Comparison of ENCODE assay signal across 1 cellular context in the genomic region with DNA sequence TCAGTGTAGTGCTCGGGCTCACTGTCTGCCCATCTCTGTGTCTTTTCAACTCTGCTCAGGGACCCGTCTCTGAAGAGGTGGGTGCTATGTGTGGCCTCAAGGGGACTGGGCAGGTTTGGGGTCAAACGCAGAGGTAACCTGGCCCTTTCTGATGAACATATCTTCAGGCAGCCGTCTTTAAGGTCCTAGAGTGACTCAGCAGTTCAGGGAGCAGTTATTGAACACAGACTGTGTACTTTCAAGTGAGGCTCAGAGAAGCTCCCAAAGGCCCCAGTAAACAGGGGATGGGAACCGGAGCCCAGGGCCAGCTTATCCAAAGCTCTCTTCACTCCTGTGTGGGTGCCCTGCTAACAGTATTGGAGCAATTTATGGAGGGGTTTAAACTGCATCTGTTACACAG.
TF ChIP-seq lines count a peak whose summit lies in the region.

No MANE protein-coding gene starts in this region.

TF ChIP-seq in K562, 482 proteins besides CTCF, POLR2A, EP300 and RAD21 (continued from another document):
- TF ChIP-seq GATAD2B (IDR thresholded peaks at IDR 0.05; ENCODE audit: borderline replicate concordance) (no peak), EP400 (IDR thresholded peaks at IDR 0.05) (no peak), ARID1B (IDR thresholded peaks at IDR 0.05) (peak; percentile 59), C11orf30 (IDR thresholded peaks at IDR 0.05; ENCODE audit: low read depth) (peak; percentile 94), MAFF (IDR thresholded peaks at IDR 0.05; ENCODE audit: low read length) (peak; percentile 95), FOXK2 (conservative IDR thresholded peaks at IDR 0.05 in 1 of 2, IDR thresholded peaks at IDR 0.05 in 1 of 2; ENCODE audit: low read depth in 2 of 2) (peak; percentile 64 to 65; a peak in 3 of 4 replicates), TCF7L2 (IDR thresholded peaks at IDR 0.05; ENCODE audit: low read depth, low read length) (no peak), FOXM1 (IDR thresholded peaks at IDR 0.05; ENCODE audit: low read depth) (peak; percentile 73; the same call in 1 of the 2 replicates), FOXM1 (CRISPR knock-in tag; IDR thresholded peaks at IDR 0.05; ENCODE audit: low read depth) (no peak), BACH1 (tag; IDR thresholded peaks at IDR 0.05) (peak; percentile 74; the same call in 1 of the 2 replicates), XRCC4 (IDR thresholded peaks at IDR 0.05; ENCODE audit: extremely low read depth, insufficient read depth, insufficient read length) (no peak), DPF2 (IDR thresholded peaks at IDR 0.05) (peak; percentile 53; the same call in 1 of the 2 replicates), CBX5 (IDR thresholded peaks at IDR 0.05; ENCODE audit: borderline replicate concordance, low read depth) (no peak), NR2C1 (IDR thresholded peaks at IDR 0.05) (peak; percentile 34; the same call in 1 of the 2 replicates), NR2C1 (tag; IDR thresholded peaks at IDR 0.05) (no peak), NFE2 (IDR thresholded peaks at IDR 0.05; ENCODE audit: low read depth) (peak; percentile 98), CTBP1 (IDR thresholded peaks at IDR 0.05; ENCODE audit: borderline replicate concordance) (0 out of 2 replicates have a peak, but pooled peaks have one; percentile 13), HLTF (IDR thresholded peaks at IDR 0.05) (no peak), RNF2 (IDR thresholded peaks at IDR 0.05) (no peak), POLR3G (IDR thresholded peaks at IDR 0.05; ENCODE audit: extremely low read depth, insufficient read length, insufficient replicate concordance) (no peak), SMARCB1 (IDR thresholded peaks at IDR 0.05; ENCODE audit: insufficient read length, low read depth) (no peak), NFE2L1 (tag; IDR thresholded peaks at IDR 0.05; ENCODE audit: borderline replicate concordance, low read depth) (peak; percentile 94), MTA3 (IDR thresholded peaks at IDR 0.05; ENCODE audit: borderline replicate concordance) (0 out of 2 replicates have a peak, but pooled peaks have one; percentile 40), MAFG (tag; conservative IDR thresholded peaks at IDR 0.05) (peak; percentile 97)
- TF ChIP-seq, protein P1, sequence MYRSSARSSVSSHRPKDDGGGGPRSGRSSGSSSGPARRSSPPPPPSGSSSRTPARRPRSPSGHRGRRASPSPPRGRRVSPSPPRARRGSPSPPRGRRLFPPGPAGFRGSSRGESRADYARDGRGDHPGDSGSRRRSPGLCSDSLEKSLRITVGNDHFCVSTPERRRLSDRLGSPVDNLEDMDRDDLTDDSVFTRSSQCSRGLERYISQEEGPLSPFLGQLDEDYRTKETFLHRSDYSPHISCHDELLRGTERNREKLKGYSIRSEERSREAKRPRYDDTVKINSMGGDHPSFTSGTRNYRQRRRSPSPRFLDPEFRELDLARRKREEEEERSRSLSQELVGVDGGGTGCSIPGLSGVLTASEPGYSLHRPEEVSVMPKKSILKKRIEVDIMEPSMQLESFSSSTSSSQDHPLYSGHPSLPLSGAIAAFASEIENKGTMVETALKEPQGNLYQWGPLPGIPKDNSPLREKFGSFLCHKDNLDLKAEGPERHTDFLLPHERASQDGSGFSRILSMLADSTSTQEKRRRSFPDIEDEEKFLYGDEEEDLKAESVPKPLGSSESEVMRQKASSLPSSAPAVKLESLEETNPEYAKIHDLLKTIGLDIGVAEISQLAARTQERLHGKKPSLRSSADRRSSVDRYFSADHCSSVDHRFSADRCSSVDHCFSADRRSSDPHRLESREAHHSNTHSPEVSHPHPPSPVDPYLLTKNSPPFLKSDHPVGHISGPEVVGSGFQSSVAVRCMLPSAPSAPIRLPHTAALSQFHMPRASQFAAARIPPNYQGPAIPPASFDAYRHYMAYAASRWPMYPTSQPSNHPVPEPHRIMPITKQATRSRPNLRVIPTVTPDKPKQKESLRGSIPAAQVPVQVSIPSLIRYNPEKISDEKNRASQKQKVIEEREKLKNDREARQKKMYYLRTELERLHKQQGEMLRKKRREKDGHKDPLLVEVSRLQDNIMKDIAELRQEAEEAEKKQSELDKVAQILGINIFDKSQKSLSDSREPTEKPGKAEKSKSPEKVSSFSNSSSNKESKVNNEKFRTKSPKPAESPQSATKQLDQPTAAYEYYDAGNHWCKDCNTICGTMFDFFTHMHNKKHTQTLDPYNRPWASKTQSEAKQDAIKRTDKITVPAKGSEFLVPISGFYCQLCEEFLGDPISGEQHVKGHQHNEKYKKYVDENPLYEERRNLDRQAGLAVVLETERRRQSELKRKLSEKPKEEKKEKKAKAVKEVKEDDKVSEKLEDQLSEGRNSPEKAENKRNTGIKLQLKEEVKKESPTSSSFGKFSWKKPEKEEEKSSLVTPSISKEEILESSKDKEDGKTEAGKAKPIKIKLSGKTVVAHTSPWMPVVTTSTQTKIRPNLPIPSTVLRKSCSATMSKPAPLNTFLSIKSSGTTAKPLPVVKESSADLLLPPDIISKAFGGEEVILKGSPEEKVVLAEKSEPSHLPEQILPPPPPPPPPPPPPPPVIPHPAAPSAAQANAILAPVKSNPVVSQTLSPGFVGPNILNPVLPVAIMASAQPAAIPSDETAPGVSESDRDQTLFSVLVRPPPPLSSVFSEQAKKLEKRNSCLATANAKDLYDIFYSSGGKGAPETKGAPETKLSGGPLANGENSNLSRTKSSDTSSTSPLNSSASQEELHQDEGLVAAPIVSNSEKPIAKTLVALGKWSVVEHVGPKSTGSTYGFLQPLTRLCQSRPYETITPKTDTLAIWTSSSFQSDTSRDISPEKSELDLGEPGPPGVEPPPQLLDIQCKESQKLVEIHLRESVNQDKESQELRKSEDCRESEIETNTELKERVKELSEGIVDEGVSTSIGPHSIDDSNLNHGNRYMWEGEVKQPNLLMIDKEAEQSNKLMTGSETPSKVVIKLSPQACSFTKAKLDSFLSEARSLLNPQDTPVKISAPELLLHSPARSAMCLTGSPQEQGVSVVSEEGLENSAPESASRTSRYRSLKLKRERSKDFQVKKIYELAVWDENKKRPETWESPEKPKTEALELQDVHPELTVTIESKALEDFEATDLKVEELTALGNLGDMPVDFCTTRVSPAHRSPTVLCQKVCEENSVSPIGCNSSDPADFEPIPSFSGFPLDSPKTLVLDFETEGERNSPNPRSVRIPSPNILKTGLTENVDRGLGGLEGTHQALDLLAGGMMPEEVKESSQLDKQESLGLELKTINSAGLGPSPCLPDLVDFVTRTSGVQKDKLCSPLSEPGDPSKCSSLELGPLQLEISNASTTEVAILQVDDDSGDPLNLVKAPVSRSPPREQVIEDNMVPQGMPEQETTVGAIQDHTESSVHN (IDR thresholded peaks at IDR 0.05; ENCODE audit: borderline replicate concordance in 1 of 2, low read depth in 1 of 2) = no peak
- TF ChIP-seq, protein P2, sequence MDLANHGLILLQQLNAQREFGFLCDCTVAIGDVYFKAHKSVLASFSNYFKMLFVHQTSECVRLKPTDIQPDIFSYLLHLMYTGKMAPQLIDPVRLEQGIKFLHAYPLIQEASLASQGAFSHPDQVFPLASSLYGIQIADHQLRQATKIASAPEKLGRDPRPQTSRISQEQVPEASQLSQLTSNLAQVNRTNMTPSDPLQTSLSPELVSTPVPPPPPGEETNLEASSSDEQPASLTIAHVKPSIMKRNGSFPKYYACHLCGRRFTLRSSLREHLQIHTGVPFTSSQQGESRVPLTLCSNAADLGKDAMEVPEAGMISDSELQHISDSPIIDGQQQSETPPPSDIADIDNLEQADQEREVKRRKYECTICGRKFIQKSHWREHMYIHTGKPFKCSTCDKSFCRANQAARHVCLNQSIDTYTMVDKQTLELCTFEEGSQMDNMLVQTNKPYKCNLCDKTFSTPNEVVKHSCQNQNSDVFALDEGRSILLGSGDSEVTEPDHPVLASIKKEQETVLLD (IDR thresholded peaks at IDR 0.05) = no peak
- TF ChIP-seq, protein P3, sequence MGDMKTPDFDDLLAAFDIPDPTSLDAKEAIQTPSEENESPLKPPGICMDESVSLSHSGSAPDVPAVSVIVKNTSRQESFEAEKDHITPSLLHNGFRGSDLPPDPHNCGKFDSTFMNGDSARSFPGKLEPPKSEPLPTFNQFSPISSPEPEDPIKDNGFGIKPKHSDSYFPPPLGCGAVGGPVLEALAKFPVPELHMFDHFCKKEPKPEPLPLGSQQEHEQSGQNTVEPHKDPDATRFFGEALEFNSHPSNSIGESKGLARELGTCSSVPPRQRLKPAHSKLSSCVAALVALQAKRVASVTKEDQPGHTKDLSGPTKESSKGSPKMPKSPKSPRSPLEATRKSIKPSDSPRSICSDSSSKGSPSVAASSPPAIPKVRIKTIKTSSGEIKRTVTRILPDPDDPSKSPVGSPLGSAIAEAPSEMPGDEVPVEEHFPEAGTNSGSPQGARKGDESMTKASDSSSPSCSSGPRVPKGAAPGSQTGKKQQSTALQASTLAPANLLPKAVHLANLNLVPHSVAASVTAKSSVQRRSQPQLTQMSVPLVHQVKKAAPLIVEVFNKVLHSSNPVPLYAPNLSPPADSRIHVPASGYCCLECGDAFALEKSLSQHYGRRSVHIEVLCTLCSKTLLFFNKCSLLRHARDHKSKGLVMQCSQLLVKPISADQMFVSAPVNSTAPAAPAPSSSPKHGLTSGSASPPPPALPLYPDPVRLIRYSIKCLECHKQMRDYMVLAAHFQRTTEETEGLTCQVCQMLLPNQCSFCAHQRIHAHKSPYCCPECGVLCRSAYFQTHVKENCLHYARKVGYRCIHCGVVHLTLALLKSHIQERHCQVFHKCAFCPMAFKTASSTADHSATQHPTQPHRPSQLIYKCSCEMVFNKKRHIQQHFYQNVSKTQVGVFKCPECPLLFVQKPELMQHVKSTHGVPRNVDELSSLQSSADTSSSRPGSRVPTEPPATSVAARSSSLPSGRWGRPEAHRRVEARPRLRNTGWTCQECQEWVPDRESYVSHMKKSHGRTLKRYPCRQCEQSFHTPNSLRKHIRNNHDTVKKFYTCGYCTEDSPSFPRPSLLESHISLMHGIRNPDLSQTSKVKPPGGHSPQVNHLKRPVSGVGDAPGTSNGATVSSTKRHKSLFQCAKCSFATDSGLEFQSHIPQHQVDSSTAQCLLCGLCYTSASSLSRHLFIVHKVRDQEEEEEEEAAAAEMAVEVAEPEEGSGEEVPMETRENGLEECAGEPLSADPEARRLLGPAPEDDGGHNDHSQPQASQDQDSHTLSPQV (IDR thresholded peaks at IDR 0.05) = peak; percentile 83
